23 cellular contexts compared by ENCODE assay signal in genomic region chr1:221869759-221870158, GRCh38.
DNase-seq lines count a peak whose midpoint lies in the region; ATAC-seq, FAIRE-seq and TF ChIP-seq lines count a peak whose summit lies in the region.
"Had no signal": no experiment of that assay in that cellular context is flagged by ENCODE, and none has a peak within 500 bp of the region (broad histone marks: within the 10 kb centered on the region; RNA-seq: fewer than 3 reads in every experiment).

No MANE protein-coding gene starts in this region.

- H3K27ac ChIP-seq in ACC112 (ENCODE audit: low read depth, low read length), result peak overlapping the region; percentile 80
- peak overlapping the region; percentile 35 for H3K27ac ChIP-seq in astrocyte (ENCODE audit: low read depth, low read length)
- peak overlapping the region; percentile 83 for H3K27ac ChIP-seq in foreskin keratinocyte
- H3K27ac ChIP-seq in small intestine (ENCODE audit: low read depth in 1 of 2, low read length in 1 of 2), result no peak overlapping the region
- H3K27ac ChIP-seq: right atrium auricular region, suprapubic skin had no signal

- no peaks in the 10 kb centered on the region for H3K9me3 Mint-ChIP-seq in astrocyte (ENCODE audit: unreplicated experiment)
- H3K9me3 Mint-ChIP-seq: activated T-cell treated with anti-CD3 and anti-CD28 coated beads, Interleukin-2, amount 50 U/mL, for 72 hours; CD8-positive, alpha-beta T cell; memory B cell had no signal

- H2AFZ ChIP-seq in ACC112 (ENCODE audit: low read length, unreplicated experiment) (peak overlapping the region; percentile 74), astrocyte (ENCODE audit: low read depth, low read length) (no peak overlapping the region)

- peak; percentile 54 for FAIRE-seq in astrocyte (lab: Jason Lieb, UNC)
- FAIRE-seq in small intestine (lab: Jason Lieb, UNC), result no peak
- FAIRE-seq: urothelium cell line had no signal

- no peaks in the 10 kb centered on the region for H3K27me3 Mint-ChIP-seq in astrocyte (ENCODE audit: low read depth, unreplicated experiment)
- H3K27me3 Mint-ChIP-seq: memory B cell had no signal

- H4K20me1 ChIP-seq in astrocyte (ENCODE audit: insufficient read depth, low read length), result no peaks in the 10 kb centered on the region

- no peak for TF ChIP-seq CTCF in astrocyte (IDR thresholded peaks at IDR 0.05; ENCODE audit: insufficient read depth, low read depth, low read length)
- no peak for TF ChIP-seq CTCF in foreskin keratinocyte (conservative IDR thresholded peaks at IDR 0.05)

- no peaks in the 10 kb centered on the region for H3K79me2 ChIP-seq in ACC112 (ENCODE audit: control insufficient read depth, insufficient read depth, low read length, unreplicated experiment)
- H3K79me2 ChIP-seq in astrocyte (ENCODE audit: insufficient read depth, low read length), result no peaks in the 10 kb centered on the region

- H3K4me1 Mint-ChIP-seq in astrocyte (ENCODE audit: low read depth, unreplicated experiment), result peaks cover 23% of the 10 kb centered on the region

- no peaks in the 10 kb centered on the region for H3K36me3 Mint-ChIP-seq in astrocyte (ENCODE audit: low read depth, unreplicated experiment)
- H3K36me3 Mint-ChIP-seq: CD8-positive, alpha-beta T cell; memory B cell had no signal

- no peaks in the 10 kb centered on the region for H3K27me3 ChIP-seq in ACC112 (ENCODE audit: insufficient read depth, low read length)
- H3K27me3 ChIP-seq in astrocyte (ENCODE audit: insufficient read depth, low read length), result no peaks in the 10 kb centered on the region
- H3K27me3 ChIP-seq in foreskin keratinocyte, result no peaks in the 10 kb centered on the region
- H3K27me3 ChIP-seq in small intestine (ENCODE audit: control insufficient read depth in 2 of 2, insufficient read depth in 2 of 2, low read length in 2 of 2), result no peaks in the 10 kb centered on the region
- H3K27me3 ChIP-seq: right atrium auricular region, suprapubic skin had no signal

- H3K36me3 ChIP-seq in ACC112 (ENCODE audit: insufficient read depth, low read length), result no peaks in the 10 kb centered on the region
- no peaks in the 10 kb centered on the region for H3K36me3 ChIP-seq in astrocyte (ENCODE audit: insufficient read depth, low read length)
- H3K36me3 ChIP-seq in small intestine (ENCODE audit: control insufficient read depth in 2 of 2, insufficient read depth in 2 of 2, low read length in 2 of 2), result no peaks in the 10 kb centered on the region
- H3K36me3 ChIP-seq: right atrium auricular region, suprapubic skin had no signal

- 74 to 89% (median 87%) methylated on average over 3 of the region's 3 CpGs for WGBS in small intestine, 3 donors

- H3K27ac Mint-ChIP-seq in astrocyte (ENCODE audit: unreplicated experiment), result no peak overlapping the region
- H3K27ac Mint-ChIP-seq: activated T-cell treated with anti-CD3 and anti-CD28 coated beads, Interleukin-2, amount 50 U/mL, for 72 hours; CD8-positive, alpha-beta T cell; memory B cell had no signal

- H3K4me2 ChIP-seq in astrocyte (ENCODE audit: low read length), result peak overlapping the region; percentile 66

- H3K9me3 ChIP-seq in astrocyte (ENCODE audit: insufficient read depth, low read depth, low read length), result no peaks in the 10 kb centered on the region
- no peaks in the 10 kb centered on the region for H3K9me3 ChIP-seq in small intestine (ENCODE audit: control insufficient read depth, low read depth)
- H3K9me3 ChIP-seq: right atrium auricular region, suprapubic skin had no signal

- H3K9ac ChIP-seq in astrocyte (ENCODE audit: low read length), result no peak overlapping the region

- DNase-seq in GM04503 (ENCODE audit: low read depth) (peak; percentile 80), astrocyte (ENCODE audit: low read depth) (peak; percentile 8), foreskin keratinocyte (no peak), small intestine (no peak), hippocampal formation (lab: John Stamatoyannopoulos, UW) (no peak)
- DNase-seq: ACHN; activated CD4-positive, alpha-beta T cell treated with anti-CD3 and anti-CD28 coated beads for 1 hour; activated CD8-positive, alpha-beta memory T cell treated with anti-CD3 and anti-CD28 coated beads for 24 hours; activated naive CD4-positive, alpha-beta T cell treated with anti-CD3 and anti-CD28 coated beads, Interleukin-2, amount 50 U/mL, for 16 hours; activated T-cell treated with anti-CD3 and anti-CD28 coated beads, Interleukin-2, amount 50 U/mL, for 72 hours; CD8-positive, alpha-beta T cell; NCI-H1436 treated with DMSO at 0.1 percent for 48 hours; NCI-H2171 treated with DMSO at 0.1 percent for 48 hours; occipital lobe; Right ventricle myocardium superior; SW 1271 had no signal

- no peak overlapping the region for H3K4me3 Mint-ChIP-seq in astrocyte (ENCODE audit: unreplicated experiment)
- H3K4me3 Mint-ChIP-seq: activated T-cell treated with anti-CD3 and anti-CD28 coated beads, Interleukin-2, amount 50 U/mL, for 72 hours; CD8-positive, alpha-beta T cell; memory B cell had no signal

- H3K4me1 ChIP-seq in ACC112 (ENCODE audit: control insufficient read depth, insufficient read depth, low read length, unreplicated experiment), result peaks cover 36% of the 10 kb centered on the region
- H3K4me1 ChIP-seq in astrocyte (ENCODE audit: insufficient read depth, low read length), result peaks cover 33% of the 10 kb centered on the region
- peaks cover 26% of the 10 kb centered on the region for H3K4me1 ChIP-seq in foreskin keratinocyte
- no peaks in the 10 kb centered on the region for H3K4me1 ChIP-seq in small intestine (ENCODE audit: control insufficient read depth in 2 of 2, insufficient read depth in 1 of 2, low read depth in 1 of 2, low read length in 1 of 2)
- H3K4me1 ChIP-seq: right atrium auricular region had no signal

- ATAC-seq in foreskin keratinocyte (no peak), HG02623 (IDR thresholded peaks at IDR 0.05; ENCODE audit: unreplicated experiment) (no peak), GM18519 (IDR thresholded peaks at IDR 0.05; ENCODE audit: low FRiP score, unreplicated experiment) (no peak)
- ATAC-seq: activated T-cell treated with anti-CD3 and anti-CD28 coated beads, Interleukin-2, amount 50 U/mL, for 72 hours; CD8-positive, alpha-beta T cell had no signal

- peak overlapping the region; percentile 0; the same call in 1 of the 2 replicates for H3K4me3 ChIP-seq in ACC112 (ENCODE audit: low read depth, low read length)
- H3K4me3 ChIP-seq in astrocyte (ENCODE audit: insufficient read depth, low read depth, low read length), result no peak overlapping the region
- H3K4me3 ChIP-seq in small intestine (ENCODE audit: low read depth in 1 of 2, low read length in 2 of 2), result no peak overlapping the region
- H3K4me3 ChIP-seq: right atrium auricular region, suprapubic skin had no signal

Comparison
In these comparisons a context has a peak if more than half of its experiments do, and no peak if none do; other contexts are left out.
1. H3K27ac ChIP-seq: peak in ACC112 (single experiment), astrocyte (single experiment) and foreskin keratinocyte (single experiment); none in small intestine (0 of 2).
2. DNase-seq: peak in GM04503 (single experiment) and astrocyte (single experiment); none in foreskin keratinocyte (0 of 2), small intestine (single experiment) and hippocampal formation (0 of 2).